8 cellular contexts compared by ENCODE assay signal in genomic region chr14:51862171-51862838, GRCh38.
DNase-seq lines count a peak whose midpoint lies in the region; ATAC-seq and TF ChIP-seq lines count a peak whose summit lies in the region.

No MANE protein-coding gene starts in this region.

- H3K79me2 ChIP-seq in OCI-LY3 (ENCODE audit: low read length): peaks cover 65% of the 10 kb centered on the region

- peak overlapping the region; percentile 88 for H3K27ac Mint-ChIP-seq in stimulated activated naive B cell treated with anti-CD40 and anti-IgM and Interleukin-4, amounts not matched to agents 10 μg/mL and 1 μg/mL and 100 μg/mL, for 72 hours

- DNase-seq in NCI-H748 (lab: John Stamatoyannopoulos, UW; ENCODE audit: unreplicated experiment): peak; percentile 49
- no peak for DNase-seq in NCI-H748 treated with DMSO at 0.1 percent for 48 hours (lab: John Stamatoyannopoulos, UW)
- DNase-seq in erythroblast (lab: John Stamatoyannopoulos, UW): peak; percentile 85 to 97
- DNase-seq in stimulated activated naive B cell treated with anti-CD40 and anti-IgM and Interleukin-4, amounts not matched to agents 10 μg/mL and 1 μg/mL and 100 μg/mL, for 72 hours: no peak
- no peak for DNase-seq in HuH-7.5 (ENCODE audit: low spot score)

- H3K27me3 ChIP-seq in OCI-LY3 (ENCODE audit: low read depth, low read length): no peaks in the 10 kb centered on the region

- ATAC-seq in stimulated activated naive B cell treated with anti-CD40 and anti-IgM and Interleukin-4, amounts not matched to agents 10 μg/mL and 1 μg/mL and 100 μg/mL, for 72 hours (replicated peaks): no peak
- ATAC-seq in HG03108 (IDR thresholded peaks at IDR 0.05; ENCODE audit: unreplicated experiment) (no peak), GM19452 (IDR thresholded peaks at IDR 0.05; ENCODE audit: unreplicated experiment) (no peak)

- H3K36me3 ChIP-seq in OCI-LY3 (replicated peaks; ENCODE audit: low read depth, low read length): peaks cover 4% of the 10 kb centered on the region

- 0 out of 2 replicates have a peak, but pooled peaks cover 14% of the 10 kb centered on the region for H4K20me1 ChIP-seq in OCI-LY3 (ENCODE audit: insufficient read depth, low read length)

- H3K4me3 Mint-ChIP-seq in stimulated activated naive B cell treated with anti-CD40 and anti-IgM and Interleukin-4, amounts not matched to agents 10 μg/mL and 1 μg/mL and 100 μg/mL, for 72 hours: peak overlapping the region; percentile 94

- H3K4me2 ChIP-seq in OCI-LY3 (ENCODE audit: low read length): peak overlapping the region; percentile 95

- H3K9me3 ChIP-seq in OCI-LY3 (ENCODE audit: insufficient read depth, low read length): no peaks in the 10 kb centered on the region

- TF ChIP-seq CTCF in OCI-LY3 (IDR thresholded peaks at IDR 0.05; ENCODE audit: low read depth, low read length): no peak

- H3K36me3 Mint-ChIP-seq in stimulated activated naive B cell treated with anti-CD40 and anti-IgM and Interleukin-4, amounts not matched to agents 10 μg/mL and 1 μg/mL and 100 μg/mL, for 72 hours: peaks cover 0 to 4% of the 10 kb centered on the region in 2 donors

- no peak overlapping the region for H2AFZ ChIP-seq in OCI-LY3 (ENCODE audit: low read depth, low read length)

- H3K27me3 Mint-ChIP-seq in stimulated activated naive B cell treated with anti-CD40 and anti-IgM and Interleukin-4, amounts not matched to agents 10 μg/mL and 1 μg/mL and 100 μg/mL, for 72 hours: no peaks in the 10 kb centered on the region

- peak overlapping the region; percentile 89 for H3K4me3 ChIP-seq in OCI-LY3 (ENCODE audit: low read length)

- peak overlapping the region; percentile 89 for H3K9ac ChIP-seq in OCI-LY3 (ENCODE audit: low read length)

- H3K27ac ChIP-seq in OCI-LY3 (ENCODE audit: low read length): peak overlapping the region; percentile 65

- H3K4me1 ChIP-seq in OCI-LY3 (ENCODE audit: low read length): peaks cover 65% of the 10 kb centered on the region

- peak; percentile 67 for TF ChIP-seq POLR2A in erythroblast (IDR thresholded peaks at IDR 0.05; ENCODE audit: low read length)

- peaks cover 34 to 62% of the 10 kb centered on the region in 2 donors for H3K4me1 Mint-ChIP-seq in stimulated activated naive B cell treated with anti-CD40 and anti-IgM and Interleukin-4, amounts not matched to agents 10 μg/mL and 1 μg/mL and 100 μg/mL, for 72 hours

- peaks cover 0 to 2% of the 10 kb centered on the region in 2 donors for H3K9me3 Mint-ChIP-seq in stimulated activated naive B cell treated with anti-CD40 and anti-IgM and Interleukin-4, amounts not matched to agents 10 μg/mL and 1 μg/mL and 100 μg/mL, for 72 hours

Comparison
In these comparisons a context has a peak if more than half of its experiments do, and no peak if none do; other contexts are left out.
1. DNase-seq: peak in NCI-H748 (single experiment) and erythroblast (2 of 2); none in NCI-H748 treated with DMSO at 0.1 percent for 48 hours (single experiment), stimulated activated naive B cell treated with anti-CD40 and anti-IgM and Interleukin-4, amounts not matched to agents 10 μg/mL and 1 μg/mL and 100 μg/mL, for 72 hours (single experiment) and HuH-7.5 (single experiment).